8 cellular contexts compared by ENCODE assay signal in the genomic region with DNA sequence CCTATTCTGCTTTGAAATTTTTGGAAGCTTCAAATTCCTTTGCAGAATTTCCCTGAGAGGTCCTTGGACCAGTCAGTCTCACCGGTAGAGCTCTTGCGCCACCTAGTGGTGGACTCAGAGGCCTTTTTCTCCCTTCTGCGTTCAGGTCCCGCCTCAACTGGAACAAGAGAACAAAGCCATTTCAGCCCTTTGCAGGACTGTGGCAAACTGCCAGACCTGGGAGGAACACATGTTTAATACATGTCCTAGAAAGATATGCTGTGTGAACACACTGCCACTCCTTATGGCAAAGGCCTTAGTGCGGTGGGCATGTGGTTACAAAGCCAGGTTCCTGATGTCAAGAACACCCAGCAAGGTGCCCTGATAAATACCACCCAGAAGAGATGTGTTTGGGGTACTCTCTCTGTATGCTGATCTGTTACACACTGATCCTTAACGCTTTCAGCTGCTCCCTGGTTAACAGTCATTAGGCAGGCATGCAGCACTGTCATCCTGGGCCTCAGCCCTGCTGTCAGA.
DNase-seq lines count a peak whose midpoint lies in the region; ATAC-seq and TF ChIP-seq lines count a peak whose summit lies in the region.

No MANE protein-coding gene starts in this region.

- H3K9me3 Mint-ChIP-seq in activated CD4-positive, alpha-beta T cell treated with anti-CD3 and anti-CD28 coated beads for 36 hours (ENCODE audit: low read depth) = no peaks in the 10 kb centered on the region

- no peak overlapping the region for H3K4me3 ChIP-seq in A673 (ENCODE audit: low read depth, low read length, poor library complexity, severe bottlenecking)
- H3K4me3 ChIP-seq in choroid plexus epithelial cell (ENCODE audit: low read depth, low read length) = no peak overlapping the region
- no peak overlapping the region for H3K4me3 ChIP-seq in right lobe of liver

- DNase-seq in A673 (ENCODE audit: low spot score) = peak; percentile 85
- DNase-seq in NCI-H446 treated with DMSO at 0.1 percent for 48 hours (lab: John Stamatoyannopoulos, UW) = peak; percentile 30
- DNase-seq in activated CD4-positive, alpha-beta T cell treated with anti-CD3 and anti-CD28 coated beads for 36 hours = peak; percentile 87
- peak; percentile 89 for DNase-seq in choroid plexus epithelial cell (ENCODE audit: low read depth)
- DNase-seq in right lobe of liver = peak; percentile 64 to 77 (median 70)
- peak; percentile 26 to 56 (median 37) for DNase-seq in stimulated activated CD4-positive, alpha-beta T cell treated with anti-CD3 and anti-CD28 coated beads, TNF-alpha, amount 100 ng/mL, for 4 hours (ENCODE audit: low read depth in 3 of 3)

- H3K36me3 Mint-ChIP-seq in activated CD4-positive, alpha-beta T cell treated with anti-CD3 and anti-CD28 coated beads for 36 hours (ENCODE audit: low read depth) = no peaks in the 10 kb centered on the region

- CTCF ChIA-PET in A673 (lab: Charles Lee) = interaction anchor here (0.6 to 1.1 kb wide), 8 partner anchors 10 to 969 kb away, joined by 3 to 5 read pairs (median 4); a partner anchor contains a TSS
- CTCF ChIA-PET in activated CD4-positive, alpha-beta T cell treated with anti-CD3 and anti-CD28 coated beads for 36 hours (lab: Charles Lee) = interaction anchor here (0.7 to 3.7 kb wide), 36 partner anchors 10 to 863 kb away, joined by 3 to 18 read pairs (median 4); a partner anchor contains a TSS

- WGBS in right lobe of liver (ENCODE audit: insufficient coverage, low coverage, low lambda C conversion rate, missing lambda C conversion rate) = 14% methylated on average over 6 of the region's 6 CpGs

- H3K27ac Mint-ChIP-seq in activated CD4-positive, alpha-beta T cell treated with anti-CD3 and anti-CD28 coated beads for 36 hours = no peak overlapping the region

- H3K27me3 ChIP-seq in A673 (replicated peaks; ENCODE audit: insufficient read depth, low read depth, low read length, poor library complexity) (peaks cover 3% of the 10 kb centered on the region), right lobe of liver (no peaks in the 10 kb centered on the region)

- peak; percentile 92 for TF ChIP-seq CTCF in A673 (conservative IDR thresholded peaks at IDR 0.05; ENCODE audit: low read depth, low read length)
- peak; percentile 98 for TF ChIP-seq CTCF in choroid plexus epithelial cell (conservative IDR thresholded peaks at IDR 0.05; ENCODE audit: low read depth, low read length)
- peak; percentile 85 to 95 (median 94) for TF ChIP-seq CTCF in right lobe of liver (IDR thresholded peaks at IDR 0.05)

- H3K27ac ChIP-seq in A673 (ENCODE audit: low read depth, low read length, poor library complexity, severe bottlenecking) (no peak overlapping the region), right lobe of liver (no peak overlapping the region)

- H3K9me3 ChIP-seq in A673 (ENCODE audit: low read depth, low read length, poor library complexity, severe bottlenecking) (no peaks in the 10 kb centered on the region), right lobe of liver (no peaks in the 10 kb centered on the region)

- no peaks in the 10 kb centered on the region for H3K36me3 ChIP-seq in A673 (ENCODE audit: insufficient read depth, low read length, poor library complexity, severe bottlenecking)
- H3K36me3 ChIP-seq in right lobe of liver = no peaks in the 10 kb centered on the region

- intact Hi-C loops in A673 (cut with micrococcal nuclease; ENCODE audit: unreplicated experiment) = loop anchor here (5.0 kb wide), 2 partner anchors 165 to 330 kb away; no protein-coding TSS in a partner anchor
- intact Hi-C loops in activated CD4-positive, alpha-beta T cell treated with anti-CD3 and anti-CD28 coated beads for 36 hours (cut with DNase I, micrococcal nuclease) = loop anchor here (1.0 to 5.0 kb wide), 8 partner anchors 164 to 867 kb away; a partner anchor contains a TSS
- intact Hi-C loops in right lobe of liver (cut with DNase I) = loop anchor here (10.0 kb wide), 2 partner anchors 152 to 162 kb away; no protein-coding TSS in a partner anchor

- no peaks in the 10 kb centered on the region for H3K4me1 Mint-ChIP-seq in activated CD4-positive, alpha-beta T cell treated with anti-CD3 and anti-CD28 coated beads for 36 hours

- H3K27me3 Mint-ChIP-seq in activated CD4-positive, alpha-beta T cell treated with anti-CD3 and anti-CD28 coated beads for 36 hours = peaks cover 2% of the 10 kb centered on the region

- no peak overlapping the region for H3K4me3 Mint-ChIP-seq in activated CD4-positive, alpha-beta T cell treated with anti-CD3 and anti-CD28 coated beads for 36 hours

- POLR2A ChIA-PET in A673 (lab: Charles Lee; ENCODE audit: low non-redundant PET) = no interaction called here
- POLR2A ChIA-PET in activated CD4-positive, alpha-beta T cell treated with anti-CD3 and anti-CD28 coated beads for 36 hours (lab: Charles Lee) = no interaction called here

- no peak for TF ChIP-seq POLR2A in right lobe of liver (IDR thresholded peaks at IDR 0.05)

- ATAC-seq in GM18502 (IDR thresholded peaks at IDR 0.05; ENCODE audit: poor library complexity, unreplicated experiment) (peak; percentile 85), HG03108 (IDR thresholded peaks at IDR 0.05; ENCODE audit: unreplicated experiment) (peak; percentile 50), right lobe of liver (peak; percentile 89 to 97 (median 95))
- peak; percentile 78 for ATAC-seq in activated CD4-positive, alpha-beta T cell treated with anti-CD3 and anti-CD28 coated beads for 36 hours

- H3K4me1 ChIP-seq in A673 (ENCODE audit: insufficient read depth, low read length, poor library complexity, severe bottlenecking) (no peaks in the 10 kb centered on the region), right lobe of liver (no peaks in the 10 kb centered on the region)

- BruUV-seq in A673 (replicated peaks; lab: Mats Ljungman, UMichigan) = no TSS peak

Comparison
In these comparisons a context has a peak if more than half of its experiments do, and no peak if none do; other contexts are left out.
1. DNase-seq: peak in every context shown above with its lines; median percentile 89 in choroid plexus epithelial cell; 87 in activated CD4-positive, alpha-beta T cell treated with anti-CD3 and anti-CD28 coated beads for 36 hours; 85 in A673; 70 in right lobe of liver; 37 in stimulated activated CD4-positive, alpha-beta T cell treated with anti-CD3 and anti-CD28 coated beads, TNF-alpha, amount 100 ng/mL, for 4 hours; 30 in NCI-H446 treated with DMSO at 0.1 percent for 48 hours.